24 cellular contexts compared by ENCODE assay signal in genomic region chr3:134072881-134073582, GRCh38. TPM values are rescaled to one million over a fixed set of nuclear protein-coding genes. Genes with fewer than 3 reads are reported as not detected.
"Had no signal": no experiment of that assay in that cellular context is flagged by ENCODE, and none has a peak within 500 bp of the region (broad histone marks: within the 10 kb centered on the region; RNA-seq: fewer than 3 reads in every experiment).

No MANE protein-coding gene starts in this region.

- H3K4me3 ChIP-seq: esophagus muscularis mucosa, heart right ventricle, left ventricle myocardium inferior, lung, right lobe of liver, tibial artery had no signal

- H3K27ac Mint-ChIP-seq: activated CD4-positive, alpha-beta T cell treated with anti-CD3 and anti-CD28 coated beads, Interleukin-2, amount 10 ng/mL, durations not matched to agents 7 days and 5 days; activated CD8-positive, alpha-beta T cell treated with anti-CD3 and anti-CD28 coated beads, Interleukin-2, amount 10 ng/mL, durations not matched to agents 7 days and 5 days; activated naive CD4-positive, alpha-beta T cell treated with anti-CD3 and anti-CD28 coated beads, Interleukin-2, amount 10 ng/mL, durations not matched to agents 7 days and 5 days; activated T-cell treated with anti-CD3 and anti-CD28 coated beads, Interleukin-2, amount 50 U/mL, for 24 hours; nephron progenitor cell; stimulated activated memory B cell treated with anti-CD40 and anti-IgM and Interleukin-4, amounts not matched to agents 10 μg/mL and 1 μg/mL and 100 μg/mL, for 72 hours; stimulated activated naive CD8-positive, alpha-beta T cell treated with anti-CD3 and anti-CD28 coated beads, Interleukin-15, amount 100 ng/mL, for 72 hours had no signal

- H3K36me3 ChIP-seq: brain microvascular endothelial cell, esophagus muscularis mucosa, heart right ventricle, left ventricle myocardium inferior, right lobe of liver, tibial artery had no signal

- H3K4me1 Mint-ChIP-seq: activated CD4-positive, alpha-beta T cell treated with anti-CD3 and anti-CD28 coated beads, Interleukin-2, amount 10 ng/mL, durations not matched to agents 7 days and 5 days; activated naive CD4-positive, alpha-beta T cell treated with anti-CD3 and anti-CD28 coated beads, Interleukin-2, amount 10 ng/mL, durations not matched to agents 7 days and 5 days; stimulated activated memory B cell treated with anti-CD40 and anti-IgM and Interleukin-4, amounts not matched to agents 10 μg/mL and 1 μg/mL and 100 μg/mL, for 72 hours; stimulated activated naive CD8-positive, alpha-beta T cell treated with anti-CD3 and anti-CD28 coated beads, Interleukin-15, amount 100 ng/mL, for 72 hours had no signal

- H3K9me3 ChIP-seq: esophagus muscularis mucosa, heart right ventricle, left ventricle myocardium inferior, right lobe of liver, tibial artery had no signal

- H3K4me3 Mint-ChIP-seq: activated CD4-positive, alpha-beta T cell treated with anti-CD3 and anti-CD28 coated beads, Interleukin-2, amount 10 ng/mL, durations not matched to agents 7 days and 5 days; activated CD8-positive, alpha-beta T cell treated with anti-CD3 and anti-CD28 coated beads, Interleukin-2, amount 10 ng/mL, durations not matched to agents 7 days and 5 days; activated naive CD4-positive, alpha-beta T cell treated with anti-CD3 and anti-CD28 coated beads, Interleukin-2, amount 10 ng/mL, durations not matched to agents 7 days and 5 days; activated T-cell treated with anti-CD3 and anti-CD28 coated beads, Interleukin-2, amount 50 U/mL, for 24 hours; nephron progenitor cell; stimulated activated memory B cell treated with anti-CD40 and anti-IgM and Interleukin-4, amounts not matched to agents 10 μg/mL and 1 μg/mL and 100 μg/mL, for 72 hours; stimulated activated naive CD8-positive, alpha-beta T cell treated with anti-CD3 and anti-CD28 coated beads, Interleukin-15, amount 100 ng/mL, for 72 hours had no signal

- H3K36me3 Mint-ChIP-seq: activated naive CD4-positive, alpha-beta T cell treated with anti-CD3 and anti-CD28 coated beads, Interleukin-2, amount 10 ng/mL, durations not matched to agents 7 days and 5 days; stimulated activated memory B cell treated with anti-CD40 and anti-IgM and Interleukin-4, amounts not matched to agents 10 μg/mL and 1 μg/mL and 100 μg/mL, for 72 hours had no signal

- H3K27me3 ChIP-seq: brain microvascular endothelial cell, esophagus muscularis mucosa, foreskin keratinocyte, right lobe of liver, tibial artery had no signal

- ATAC-seq: activated CD8-positive, alpha-beta T cell treated with anti-CD3 and anti-CD28 coated beads, Interleukin-2, amount 10 ng/mL, durations not matched to agents 7 days and 5 days; foreskin keratinocyte; heart right ventricle; right lobe of liver; SK-N-SH treated with all-trans-retinoic acid at 6 μM for 48 hours; stimulated activated memory B cell treated with anti-CD40 and anti-IgM and Interleukin-4, amounts not matched to agents 10 μg/mL and 1 μg/mL and 100 μg/mL, for 72 hours had no signal

- DNase-seq: activated CD4-positive, alpha-beta T cell treated with anti-CD3 and anti-CD28 coated beads, Interleukin-2, amount 10 ng/mL, durations not matched to agents 7 days and 5 days; activated CD4-positive, CD25-positive, alpha-beta regulatory T cell treated with anti-CD3 and anti-CD28 coated beads, Interleukin-2, amount 50 U/mL, for 72 hours; activated CD8-positive, alpha-beta T cell treated with anti-CD3 and anti-CD28 coated beads, Interleukin-2, amount 10 ng/mL, durations not matched to agents 7 days and 5 days; activated gamma-delta T cell; activated naive CD4-positive, alpha-beta T cell treated with anti-CD3 and anti-CD28 coated beads, Interleukin-2, amount 10 ng/mL, durations not matched to agents 7 days and 5 days; activated T-cell treated with anti-CD3 and anti-CD28 coated beads, Interleukin-2, amount 50 U/mL, for 24 hours; amniotic stem cell; brain microvascular endothelial cell; caudate nucleus; foreskin keratinocyte; heart right ventricle; left ventricle myocardium inferior; nephron progenitor cell; nucleus accumbens; stimulated activated CD4-positive, alpha-beta T cell treated with anti-CD3 and anti-CD28 coated beads, Interleukin-12 subunit alpha, Interleukin-12 subunit beta, amount 100 ng/mL, for 4 hours; stimulated activated CD4-positive, alpha-beta T cell treated with anti-CD3 and anti-CD28 coated beads, Interleukin-4, amount 100 ng/mL, for 1 hour; stimulated activated naive CD8-positive, alpha-beta T cell treated with anti-CD3 and anti-CD28 coated beads, Interleukin-15, amount 100 ng/mL, for 72 hours; T-helper 2 cell; tibial artery had no signal

- H3K4me1 ChIP-seq: foreskin keratinocyte, right lobe of liver had no signal

- H3K27ac ChIP-seq: brain microvascular endothelial cell, esophagus muscularis mucosa, foreskin keratinocyte, heart right ventricle, left ventricle myocardium inferior, right lobe of liver, tibial artery had no signal

- H3K27me3 Mint-ChIP-seq: activated CD4-positive, alpha-beta T cell treated with anti-CD3 and anti-CD28 coated beads, Interleukin-2, amount 10 ng/mL, durations not matched to agents 7 days and 5 days had no signal

- H3K9me3 Mint-ChIP-seq: activated CD4-positive, alpha-beta T cell treated with anti-CD3 and anti-CD28 coated beads, Interleukin-2, amount 10 ng/mL, durations not matched to agents 7 days and 5 days; activated naive CD4-positive, alpha-beta T cell treated with anti-CD3 and anti-CD28 coated beads, Interleukin-2, amount 10 ng/mL, durations not matched to agents 7 days and 5 days; activated T-cell treated with anti-CD3 and anti-CD28 coated beads, Interleukin-2, amount 50 U/mL, for 24 hours; stimulated activated memory B cell treated with anti-CD40 and anti-IgM and Interleukin-4, amounts not matched to agents 10 μg/mL and 1 μg/mL and 100 μg/mL, for 72 hours; stimulated activated naive CD8-positive, alpha-beta T cell treated with anti-CD3 and anti-CD28 coated beads, Interleukin-15, amount 100 ng/mL, for 72 hours had no signal

RNA-seq across cellular contexts. Expression of gene SLCO2A1, which starts 43.3 kb away (rescaled TPM):
- total RNA-seq: activated CD4-positive, alpha-beta T cell treated with anti-CD3 and anti-CD28 coated beads, Interleukin-2, amount 10 ng/mL, durations not matched to agents 7 days and 5 days; activated CD8-positive, alpha-beta T cell treated with anti-CD3 and anti-CD28 coated beads, Interleukin-2, amount 10 ng/mL, durations not matched to agents 7 days and 5 days had no signal
